In genomic region chr20:46683620-46683938, GRCh38 we compare ENCODE assay signal across 11 cellular contexts. TPM values are rescaled to one million over a fixed set of nuclear protein-coding genes. Genes with fewer than 3 reads are reported as not detected.
DNase-seq lines count a peak whose midpoint lies in the region; ATAC-seq and TF ChIP-seq lines count a peak whose summit lies in the region.
"Had no signal": no experiment of that assay in that cellular context is flagged by ENCODE, and none has a peak within 500 bp of the region (broad histone marks: within the 10 kb centered on the region; RNA-seq: fewer than 3 reads in every experiment).

No MANE protein-coding gene starts in this region.

- H3K27ac ChIP-seq in heart right ventricle (peak overlapping the region in 1 of 10 donors; percentile 36), prostate gland (peak overlapping the region; percentile 75 to 86)
- H3K27ac ChIP-seq: KMS-11 had no signal

- no peak overlapping the region for H3K4me3 Mint-ChIP-seq in immature natural killer cell

- H3K9me3 Mint-ChIP-seq in immature natural killer cell: peaks cover 0 to 2% (median 0%) of the 10 kb centered on the region in 6 donors

- H3K27ac Mint-ChIP-seq in immature natural killer cell: peak overlapping the region in 1 of 6 donors; percentile 11

- no peak for TF ChIP-seq POLR2A in prostate gland (IDR thresholded peaks at IDR 0.05)

- TF ChIP-seq CTCF in astrocyte of the cerebellum (IDR thresholded peaks at IDR 0.05; ENCODE audit: low read depth, low read length, missing control alignments): no peak
- no peak for TF ChIP-seq CTCF in heart right ventricle (IDR thresholded peaks at IDR 0.05)
- TF ChIP-seq CTCF in prostate gland (IDR thresholded peaks at IDR 0.05): no peak

- peaks cover 12% of the 10 kb centered on the region for H3K36me3 ChIP-seq in ES-I3 (ENCODE audit: insufficient read depth, low read length)
- peaks cover 0 to 27% (median 8%) of the 10 kb centered on the region in 9 donors for H3K36me3 ChIP-seq in heart right ventricle
- no peaks in the 10 kb centered on the region for H3K36me3 ChIP-seq in prostate gland
- peaks cover 33% of the 10 kb centered on the region for H3K36me3 ChIP-seq in MG63

- H3K9ac ChIP-seq in ES-I3 (ENCODE audit: low read depth, low read length): peak overlapping the region; percentile 70
- H3K9ac ChIP-seq: KMS-11 had no signal

- DNase-seq in astrocyte of the cerebellum (ENCODE audit: low read depth) (no peak), heart right ventricle (no peak), prostate gland (ENCODE audit: low spot score) (no peak), MG63 (no peak), immature natural killer cell (no peak), SKM-1 (lab: John Stamatoyannopoulos, UW; ENCODE audit: unreplicated experiment) (no peak)
- DNase-seq: NK-92 treated with Interleukin-12 subunit alpha and Interleukin-12 subunit beta, amount 100 ng/mL, for 24 hours had no signal

- H3K4me3 ChIP-seq in astrocyte of the cerebellum (ENCODE audit: low read depth, low read length): peak overlapping the region; percentile 27
- peak overlapping the region in 8 of 10 donors; percentile 21 to 43 (median 35) for H3K4me3 ChIP-seq in heart right ventricle
- H3K4me3 ChIP-seq in prostate gland: peak overlapping the region; percentile 25 to 34
- H3K4me3 ChIP-seq in MG63: no peak overlapping the region

- 43 to 48% methylated on average over 9 of the region's 9 CpGs for WGBS in heart right ventricle, 2 donors
- WGBS in prostate gland: 16% methylated on average over 9 of the region's 9 CpGs

- H3K36me3 Mint-ChIP-seq in immature natural killer cell: peaks cover 0 to 18% (median 13%) of the 10 kb centered on the region in 3 donors

- peaks cover 0 to 2% (median 0%) of the 10 kb centered on the region in 3 donors for H3K27me3 Mint-ChIP-seq in immature natural killer cell (ENCODE audit: low read depth in 3 of 3)

- intact Hi-C loops in heart right ventricle (cut with DNase I) (loop anchor here in 6 of 10 donors (5.0 to 10.0 kb wide), 6 partner anchors 116 to 549 kb away; no protein-coding TSS in a partner anchor), prostate gland (cut with DNase I) (loop anchor here (5.0 to 10.0 kb wide), 3 partner anchors 121 to 329 kb away; no protein-coding TSS in a partner anchor)

- H3K4me1 ChIP-seq in ES-I3 (ENCODE audit: insufficient read depth, low read length): peaks cover 22% of the 10 kb centered on the region
- peaks cover 5 to 70% (median 45%) of the 10 kb centered on the region in 9 donors for H3K4me1 ChIP-seq in heart right ventricle
- peaks cover 6% of the 10 kb centered on the region for H3K4me1 ChIP-seq in prostate gland (replicated peaks)

- H3K4me1 Mint-ChIP-seq in immature natural killer cell: peaks cover 63 to 81% of the 10 kb centered on the region in 2 donors

- peak in 6 of 8 donors; percentile 6 to 34 (median 27) for ATAC-seq in heart right ventricle
- ATAC-seq in GM21367 (IDR thresholded peaks at IDR 0.05; ENCODE audit: unreplicated experiment): no peak

- in situ Hi-C loops in astrocyte of the cerebellum (cut with HindIII; ENCODE audit: low sequenced_read_pairs): no loop called here

- H3K27me3 ChIP-seq in heart right ventricle (no peaks in the 10 kb centered on the region), prostate gland (replicated peaks; ENCODE audit: insufficient read depth) (no peaks in the 10 kb centered on the region), MG63 (no peaks in the 10 kb centered on the region)
- H3K27me3 ChIP-seq: adrenal gland had no signal

- H3K9me3 ChIP-seq in ES-I3 (ENCODE audit: control insufficient read depth, insufficient read depth, low read length) (no peaks in the 10 kb centered on the region), heart right ventricle (no peaks in the 10 kb centered on the region), prostate gland (no peaks in the 10 kb centered on the region), MG63 (no peaks in the 10 kb centered on the region)
- H3K9me3 ChIP-seq: adrenal gland had no signal

RNA-seq across cellular contexts. Expression of gene TP53RK, which starts 5.7 kb away (rescaled TPM):
- total RNA-seq in heart right ventricle (1 to 10 TPM; 3.5 to 7.3 (median 6.4) TPM), prostate gland (10 to 100 TPM; 23.2 to 29.6 TPM)
- polyA plus RNA-seq in heart right ventricle (1 to 10 TPM; 6.9 to 7.8 TPM), immature natural killer cell (10 to 100 TPM; 17.5 to 23.9 (median 18.4) TPM)
- total RNA-seq in MG63 (2014; rRNA removed; shearing (Covaris generic); ENCODE audit: low replicate concordance): 30.4 and 50.8 TPM in 2 replicates

RNA-seq across cellular contexts. Expression of gene SLC2A10, which starts 25.9 kb away (rescaled TPM):
- total RNA-seq in heart right ventricle (1 to 10 TPM; 1.1 to 5.2 (median 2.5) TPM), prostate gland (10 to 100 TPM; 49.8 to 54.9 TPM)
- polyA plus RNA-seq in heart right ventricle (1 to 10 TPM; 1.9 to 3.4 TPM), immature natural killer cell (1 to 10 TPM in 2 of 3 donors, not detected in 1; 1.3 to 3.0 TPM)
- 13.2 and 33.3 TPM in 2 replicates for total RNA-seq in MG63 (2014; rRNA removed; shearing (Covaris generic); ENCODE audit: low replicate concordance)

RNA-seq across cellular contexts. Expression of gene SLC13A3, which starts 32.3 kb away (rescaled TPM):
- 1 to 10 TPM in 1 of 10 donors, under 1 TPM in 9; 0.13 to 1.2 (median 0.60) TPM for total RNA-seq in heart right ventricle
- polyA plus RNA-seq in heart right ventricle: under 1 TPM; 0.29 to 0.61 TPM
- 10 to 100 TPM; 10.5 to 16.9 TPM for total RNA-seq in prostate gland
- total RNA-seq in MG63 (2014; rRNA removed; shearing (Covaris generic); ENCODE audit: low replicate concordance): not detected in 2 replicates
- polyA plus RNA-seq in immature natural killer cell: under 1 TPM in 1 of 3 donors, not detected in 2; 0.26 TPM

Comparison
In these comparisons a context has a peak if more than half of its experiments do, and no peak if none do; other contexts are left out.
1. RNA of gene SLC13A3, which starts 32.3 kb away (total RNA-seq): 10.5 to 16.9 TPM in prostate gland; 0.13 to 1.2 TPM in heart right ventricle and not detected in MG63; every median in the first group is over 4 times any median in the second.